1 cellular context compared by ENCODE assay signal in the genomic region with DNA sequence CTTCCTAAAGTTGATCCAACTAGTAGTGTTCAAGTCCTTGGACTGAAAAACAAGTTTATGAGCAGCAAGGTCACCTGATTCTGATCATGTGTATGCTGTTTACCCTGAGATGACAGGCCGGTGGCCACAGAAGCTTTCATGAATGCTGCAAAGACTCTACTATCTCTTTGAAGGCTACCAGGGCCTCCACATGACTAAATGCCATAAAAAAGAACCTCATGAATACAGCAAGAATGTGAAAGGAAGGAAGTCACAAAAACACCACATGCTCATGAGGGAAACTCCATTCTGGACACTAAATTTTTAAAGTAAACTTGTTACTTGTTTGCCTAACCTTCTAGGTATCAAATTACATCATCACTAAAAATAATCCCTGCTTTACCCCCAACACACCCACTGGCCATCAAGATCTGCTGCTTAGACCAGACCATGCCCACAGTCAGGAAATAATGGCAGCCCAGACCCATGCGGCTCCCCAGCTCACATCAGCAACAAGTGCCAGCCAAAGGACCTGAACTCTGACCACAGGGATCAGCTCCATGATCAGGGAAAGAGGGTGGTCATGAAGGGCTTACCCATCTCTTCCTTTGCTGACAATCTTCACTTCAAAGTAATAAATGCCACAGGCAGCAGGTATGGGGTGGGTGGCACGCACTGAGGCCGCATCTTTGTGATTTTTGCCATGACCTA.
A peak's percentile ranks its signal among the peaks of the same experiment; 100 is the strongest.
TF ChIP-seq lines count a peak whose summit lies in the region.

No MANE protein-coding gene starts in this region.

TF ChIP-seq in IMR-90, 13 proteins besides CTCF, POLR2A, EP300 and RAD21:
- no peak for TF ChIP-seq BHLHE40 (IDR thresholded peaks at IDR 0.05; ENCODE audit: low read depth, low read length)
- TF ChIP-seq MXI1 (IDR thresholded peaks at IDR 0.05; ENCODE audit: borderline replicate concordance, low read depth, low read length) = peak; percentile 26; the same call in 1 of the 2 replicates
- TF ChIP-seq, protein P1, sequence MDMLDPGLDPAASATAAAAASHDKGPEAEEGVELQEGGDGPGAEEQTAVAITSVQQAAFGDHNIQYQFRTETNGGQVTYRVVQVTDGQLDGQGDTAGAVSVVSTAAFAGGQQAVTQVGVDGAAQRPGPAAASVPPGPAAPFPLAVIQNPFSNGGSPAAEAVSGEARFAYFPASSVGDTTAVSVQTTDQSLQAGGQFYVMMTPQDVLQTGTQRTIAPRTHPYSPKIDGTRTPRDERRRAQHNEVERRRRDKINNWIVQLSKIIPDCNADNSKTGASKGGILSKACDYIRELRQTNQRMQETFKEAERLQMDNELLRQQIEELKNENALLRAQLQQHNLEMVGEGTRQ (IDR thresholded peaks at IDR 0.05; ENCODE audit: low read depth, low read length) = peak; percentile 22; the same call in 1 of the 2 replicates
- no peak for TF ChIP-seq CHD1 (IDR thresholded peaks at IDR 0.05; ENCODE audit: low read depth, low read length)
TF ChIP-seq in IMR-90: peak in this region for 2.
